Comparison of ENCODE assay signal across 1 cellular context in the genomic region with DNA sequence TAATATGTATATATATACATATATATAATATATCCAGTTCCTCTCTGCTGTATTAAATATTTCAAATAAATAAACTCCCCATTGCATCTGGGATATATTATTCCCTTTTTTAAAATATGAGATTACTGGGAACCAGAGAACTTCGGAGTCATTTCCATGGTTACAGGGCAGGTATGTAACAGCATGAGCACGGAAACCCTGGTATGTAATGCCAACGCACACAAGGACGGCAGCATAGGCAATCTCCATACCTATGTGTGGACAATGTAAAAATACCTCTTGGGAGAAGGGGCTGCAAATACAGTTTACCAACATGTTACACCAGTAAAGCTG.
TF ChIP-seq lines count a peak whose summit lies in the region.

No MANE protein-coding gene starts in this region.

TF ChIP-seq in WTC11, 78 proteins besides CTCF, POLR2A, EP300 and RAD21 (continued from another document):
- TF ChIP-seq ZNF671 (CRISPR knock-in tag; IDR thresholded peaks at IDR 0.05) (no peak), TEAD4 (CRISPR knock-in tag; IDR thresholded peaks at IDR 0.05) (no peak), ESRRA (CRISPR knock-in tag; IDR thresholded peaks at IDR 0.05; ENCODE audit: borderline replicate concordance) (no peak)
- TF ChIP-seq, protein P1, sequence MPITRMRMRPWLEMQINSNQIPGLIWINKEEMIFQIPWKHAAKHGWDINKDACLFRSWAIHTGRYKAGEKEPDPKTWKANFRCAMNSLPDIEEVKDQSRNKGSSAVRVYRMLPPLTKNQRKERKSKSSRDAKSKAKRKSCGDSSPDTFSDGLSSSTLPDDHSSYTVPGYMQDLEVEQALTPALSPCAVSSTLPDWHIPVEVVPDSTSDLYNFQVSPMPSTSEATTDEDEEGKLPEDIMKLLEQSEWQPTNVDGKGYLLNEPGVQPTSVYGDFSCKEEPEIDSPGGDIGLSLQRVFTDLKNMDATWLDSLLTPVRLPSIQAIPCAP (CRISPR knock-in tag; IDR thresholded peaks at IDR 0.05): no peak
